In the genomic region with DNA sequence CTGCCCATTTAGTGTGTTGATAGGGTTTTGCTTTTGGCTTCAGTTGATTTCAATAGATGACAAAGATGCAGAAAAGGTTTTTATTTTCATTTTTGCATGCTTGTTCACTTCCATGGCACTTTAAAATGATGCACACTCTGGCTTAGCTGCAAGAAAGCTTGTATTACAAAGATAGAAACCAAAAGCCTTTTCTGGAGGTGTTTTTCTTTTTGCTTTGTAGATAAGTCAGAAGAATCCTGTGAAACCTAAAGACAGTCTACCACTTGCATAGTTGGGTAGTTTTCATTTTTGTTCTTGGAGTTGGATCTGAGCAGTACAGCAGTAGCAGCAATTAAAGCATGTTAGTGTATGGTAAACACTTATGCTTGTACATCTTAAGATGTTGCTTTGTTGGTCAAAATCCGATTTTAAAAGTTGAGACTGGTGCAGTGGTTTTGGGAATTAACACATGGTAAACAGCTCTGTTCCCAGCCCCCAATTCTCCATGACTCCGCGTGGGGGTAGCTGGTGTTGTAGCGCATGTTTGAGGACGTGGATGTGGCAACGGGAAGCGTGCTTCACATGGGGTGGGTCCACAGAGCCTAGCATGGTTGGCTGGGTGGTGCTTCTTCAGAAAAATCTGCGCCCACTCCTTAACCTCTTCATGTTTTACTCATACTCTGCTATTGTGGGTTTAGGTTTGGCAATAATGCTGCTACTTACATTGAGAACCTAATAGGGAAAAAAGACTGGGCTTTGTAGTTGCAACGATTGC, we compare ENCODE assay signal across 8 cellular contexts. TPM values are rescaled to one million over a fixed set of nuclear protein-coding genes. Genes with fewer than 3 reads are reported as not detected.
A peak's percentile ranks its signal among the peaks of the same experiment; 100 is the strongest.
DNase-seq lines count a peak whose midpoint lies in the region; ATAC-seq and TF ChIP-seq lines count a peak whose summit lies in the region.

No MANE protein-coding gene starts in this region.

- ATAC-seq in GM18867 (IDR thresholded peaks at IDR 0.05; ENCODE audit: unreplicated experiment), result peak; percentile 83
- peak; percentile 47 for ATAC-seq in GM21786 (IDR thresholded peaks at IDR 0.05; ENCODE audit: unreplicated experiment)
- no peak for ATAC-seq in Right ventricle myocardium inferior

- intact Hi-C loops in stomach (cut with DNase I; ENCODE audit: low total_unique reads), result no loop called here
- intact Hi-C loops in Right ventricle myocardium inferior (cut with DNase I), result no loop called here
- intact Hi-C loops in testis (cut with DNase I; ENCODE audit: low total_unique reads), result no loop called here

- peaks cover 10% of the 10 kb centered on the region for H3F3A ChIP-seq in smooth muscle cell (ENCODE audit: low read depth)

- H3K36me3 ChIP-seq in smooth muscle cell (ENCODE audit: low read depth) (no peaks in the 10 kb centered on the region), stomach (no peaks in the 10 kb centered on the region), testis (ENCODE audit: low read depth, missing control alignments) (no peaks in the 10 kb centered on the region)

- TF ChIP-seq CTCF in smooth muscle cell (IDR thresholded peaks at IDR 0.05; ENCODE audit: borderline replicate concordance, insufficient read depth, poor library complexity, severe bottlenecking) (no peak), stomach (IDR thresholded peaks at IDR 0.05) (no peak), testis (IDR thresholded peaks at IDR 0.05) (no peak)

- no peak overlapping the region for H3K9ac ChIP-seq in smooth muscle cell (ENCODE audit: low read depth)

- peak; percentile 30 for DNase-seq in OCI-M1 (lab: John Stamatoyannopoulos, UW)
- DNase-seq in smooth muscle cell (lab: John Stamatoyannopoulos, UW; ENCODE audit: unreplicated experiment), result no peak
- no peak for DNase-seq in stomach
- DNase-seq in Right ventricle myocardium inferior (ENCODE audit: missing footprints), result no peak
- no peak for DNase-seq in NCI-H82 (lab: John Stamatoyannopoulos, UW)
- no peak for DNase-seq in testis

- no peaks in the 10 kb centered on the region for H3K9me3 ChIP-seq in smooth muscle cell (replicated peaks; ENCODE audit: low read depth)
- H3K9me3 ChIP-seq in stomach, result no peaks in the 10 kb centered on the region
- H3K9me3 ChIP-seq in testis, result no peaks in the 10 kb centered on the region

- peaks cover 87% of the 10 kb centered on the region for H3K79me2 ChIP-seq in smooth muscle cell (ENCODE audit: low read depth)

- no peak overlapping the region for H2AFZ ChIP-seq in smooth muscle cell (ENCODE audit: low read depth)

- peak overlapping the region; percentile 38 for H3K27ac ChIP-seq in smooth muscle cell (ENCODE audit: low read depth)
- H3K27ac ChIP-seq in stomach, result no peak overlapping the region
- no peak overlapping the region for H3K27ac ChIP-seq in testis

- TF ChIP-seq POLR2A in stomach (IDR thresholded peaks at IDR 0.05) (no peak), testis (IDR thresholded peaks at IDR 0.05) (no peak)

- peak overlapping the region; percentile 62 for H3K4me2 ChIP-seq in smooth muscle cell

- no peak for TF ChIP-seq EP300 in stomach (IDR thresholded peaks at IDR 0.05)

- WGBS in smooth muscle cell (ENCODE audit: low lambda C conversion rate), result 56% methylated on average over 9 of the region's 9 CpGs
- 72 to 89% (median 79%) methylated on average over 9 of the region's 9 CpGs for WGBS in stomach, 5 donors
- 85 to 89% methylated on average over 9 of the region's 9 CpGs for WGBS in testis, 2 donors

- no peak overlapping the region for H3K4me3 ChIP-seq in smooth muscle cell
- no peak overlapping the region for H3K4me3 ChIP-seq in stomach
- H3K4me3 ChIP-seq in testis, result no peak overlapping the region

- H3K4me1 ChIP-seq in smooth muscle cell (ENCODE audit: low read depth), result peaks cover 11% of the 10 kb centered on the region
- H3K4me1 ChIP-seq in stomach, result peaks cover 22 to 87% (median 55%) of the 10 kb centered on the region in 4 donors
- H3K4me1 ChIP-seq in testis, result peaks cover 18% of the 10 kb centered on the region

- H3K27me3 ChIP-seq in smooth muscle cell (ENCODE audit: low read depth) (no peaks in the 10 kb centered on the region), stomach (no peaks in the 10 kb centered on the region), testis (no peaks in the 10 kb centered on the region)

- peaks cover 96% of the 10 kb centered on the region for H4K20me1 ChIP-seq in smooth muscle cell (ENCODE audit: low read depth)

RNA-seq across cellular contexts. Expression of gene CCNY, which starts 19.8 kb away (rescaled TPM):
- total RNA-seq in smooth muscle cell (46.9 and 56.3 TPM in 2 replicates), stomach (10 to 100 TPM in 4 of 5 donors, 1 to 10 TPM in 1; 5.8 to 99.6 (median 60.0) TPM), Right ventricle myocardium inferior (91.8 TPM), testis (100 to 1,000 TPM; 103 to 132 TPM)
- polyA plus RNA-seq in smooth muscle cell (53.1 and 57.5 TPM in 2 replicates), stomach (10 to 100 TPM; 20.2 to 29.4 (median 25.8) TPM), testis (ENCODE audit: insufficient read depth, low read depth, low replicate concordance) (380 TPM)
